ENCODE assay signal across 8 cellular contexts in genomic region chr10:73865459-73866442, GRCh38. TPM values are rescaled to one million over a fixed set of nuclear protein-coding genes. Genes with fewer than 3 reads are reported as not detected.
DNase-seq lines count a peak whose midpoint lies in the region; ATAC-seq, FAIRE-seq and TF ChIP-seq lines count a peak whose summit lies in the region.

No MANE protein-coding gene starts in this region.

- DNase-seq in GM12892 (ENCODE audit: insufficient read length) (peak; percentile 75), T follicular helper cell (ENCODE audit: low read depth) (peak; percentile 29), GM12878 (ENCODE audit: low read depth, low spot score) (no peak), pancreas (no peak), glomerular visceral epithelial cell (ENCODE audit: extremely low spot score) (no peak), type B pancreatic cell (ENCODE audit: extremely low spot score, unreplicated experiment) (no peak), NCI-H526 (lab: John Stamatoyannopoulos, UW) (no peak)

- POLR2A ChIA-PET in GM12878 (lab: Charles Lee): interaction anchor here (0.5 to 2.7 kb wide), 8 partner anchors 10 to 193 kb away, joined by 3 to 17 read pairs (median 4); partner anchors contain the start of gene CAMK2G

- H3K4me3 ChIP-seq in GM12878: peak overlapping the region; percentile 58; the same call in 1 of the 2 replicates
- no peak overlapping the region for H3K4me3 ChIP-seq in pancreas

- TF ChIP-seq CTCF in GM12878 (IDR thresholded peaks at IDR 0.05 in 2 of 3, conservative IDR thresholded peaks at IDR 0.05 in 1 of 3; ENCODE audit: control insufficient read depth in 2 of 3, extremely low read depth in 1 of 3, insufficient read depth in 1 of 3, low read depth in 3 of 3, low read length in 3 of 3) (peak in 1 of 3 experiments; percentile 14; a peak in 1 of 6 replicates), pancreas (IDR thresholded peaks at IDR 0.05) (no peak), type B pancreatic cell (conservative IDR thresholded peaks at IDR 0.05) (no peak)

- H3K36me3 ChIP-seq in GM12878 (ENCODE audit: control insufficient read depth in 2 of 2, insufficient read depth in 2 of 2, low read length in 1 of 2) (peaks cover 0 to 2% of the 10 kb centered on the region in 2 experiments; a peak in 3 of 4 replicates), pancreas (no peaks in the 10 kb centered on the region)

- H3K27ac Mint-ChIP-seq in type B pancreatic cell: no peak overlapping the region

- no peaks in the 10 kb centered on the region for H3K9me3 Mint-ChIP-seq in type B pancreatic cell

- ATAC-seq in HG02852 (IDR thresholded peaks at IDR 0.05; ENCODE audit: unreplicated experiment) (peak; percentile 73), GM12878 (peak; percentile 95), pancreas (peak in 3 of 4 donors; percentile 56 to 73 (median 59))

- peaks cover 5% of the 10 kb centered on the region for H3K36me3 Mint-ChIP-seq in type B pancreatic cell

- peak; percentile 96 for FAIRE-seq in GM12892 (lab: Jason Lieb, UNC)
- FAIRE-seq in GM12878 (lab: Jason Lieb, UNC): peak; percentile 75
- FAIRE-seq in pancreas (lab: Jason Lieb, UNC): no peak

- H3K27me3 Mint-ChIP-seq in type B pancreatic cell: no peaks in the 10 kb centered on the region

- H3K9me3 ChIP-seq in GM12878 (replicated peaks; ENCODE audit: control insufficient read depth, insufficient read depth, low read length): no peaks in the 10 kb centered on the region
- no peaks in the 10 kb centered on the region for H3K9me3 ChIP-seq in pancreas

- intact Hi-C loops in GM12878 (cut with micrococcal nuclease; ENCODE audit: unreplicated experiment) (no loop called here), pancreas (cut with DNase I) (no loop called here)

- in situ Hi-C loops in GM12878 (cut with MboI): no loop called here

- RAD21 ChIA-PET in GM12878 (lab: Charles Lee; ENCODE audit: unreplicated experiment): interaction anchor here (0.6 to 12.8 kb wide), 9 partner anchors 11 to 191 kb away, joined by 3 to 149 read pairs (median 3); partner anchors contain the start of gene CAMK2G

- H2AFZ ChIP-seq in GM12878 (ENCODE audit: control insufficient read depth, low read depth, low read length): peak overlapping the region; percentile 71

- H3K4me1 ChIP-seq in GM12878 (ENCODE audit: control insufficient read depth, insufficient read depth, low read length) (peaks cover 24% of the 10 kb centered on the region), pancreas (no peaks in the 10 kb centered on the region)

- CTCF ChIA-PET in GM12878 (lab: Yijun Ruan, JAX): interaction anchor here (0.8 to 6.3 kb wide), 7 partner anchors 14 to 75 kb away, joined by 3 to 58 read pairs (median 6); no protein-coding TSS in a partner anchor

- peak overlapping the region; percentile 95 for H3K4me2 ChIP-seq in GM12878 (ENCODE audit: control insufficient read depth, insufficient read depth)

- H3K4me1 Mint-ChIP-seq in type B pancreatic cell (ENCODE audit: unreplicated experiment): peaks cover 12% of the 10 kb centered on the region

- H3K27ac ChIP-seq in GM12878 (ENCODE audit: control insufficient read depth, insufficient read depth): peak overlapping the region; percentile 84
- peak overlapping the region in 2 of 4 donors; percentile 11 to 37 for H3K27ac ChIP-seq in pancreas

- 9% methylated on average over 8 of the region's 11 CpGs for WGBS in GM12878 (ENCODE audit: insufficient coverage, insufficient replicate concordance, low lambda C conversion rate, missing lambda C conversion rate)
- 78 to 90% methylated on average over 11 of the region's 11 CpGs for WGBS in pancreas, 2 donors

- BruUV-seq in GM12878 (replicated peaks; lab: Mats Ljungman, UMichigan): no TSS peak

- TF ChIP-seq POLR2A in GM12892 (IDR thresholded peaks at IDR 0.05; ENCODE audit: low read depth, low read length) (no peak; the same call in none of the 2 replicates), GM12878 (IDR thresholded peaks at IDR 0.05; ENCODE audit: low read depth, low read length) (no peak)

- peak overlapping the region; percentile 58 for H3K9ac ChIP-seq in GM12878 (ENCODE audit: control insufficient read depth, insufficient read depth, low read length)

- SMC1A ChIA-PET in GM12878 (lab: Charles Lee; ENCODE audit: uncharacterized antibody, unreplicated experiment): interaction anchor here (0.7 to 7.6 kb wide), 13 partner anchors 9 to 214 kb away, joined by 3 to 58 read pairs (median 3); no protein-coding TSS in a partner anchor

- H4K20me1 ChIP-seq in GM12878 (ENCODE audit: control insufficient read depth, insufficient read depth): no peaks in the 10 kb centered on the region

- H3K27me3 ChIP-seq in GM12878 (replicated peaks in 1 of 2; ENCODE audit: control insufficient read depth in 2 of 2, insufficient read depth in 2 of 2, low read length in 1 of 2) (no peaks in the 10 kb centered on the region), pancreas (no peaks in the 10 kb centered on the region)

- 0 out of 4 replicates have a peak, but pooled peaks of 1 of the 2 experiments have one; percentile 33 for TF ChIP-seq EP300 in GM12878 (IDR thresholded peaks at IDR 0.05; ENCODE audit: borderline replicate concordance in 1 of 2, control insufficient read depth in 1 of 2, low read depth in 2 of 2, low read length in 2 of 2)

- H3K79me2 ChIP-seq in GM12878 (ENCODE audit: control insufficient read depth, insufficient read depth, low read length): peaks cover 3% of the 10 kb centered on the region

- no peak for TF ChIP-seq RAD21 in GM12878 (IDR thresholded peaks at IDR 0.05; ENCODE audit: insufficient read depth, low read depth, low read length)

- H3K4me3 Mint-ChIP-seq in type B pancreatic cell: no peak overlapping the region

RNA-seq across cellular contexts. Expression of gene CAMK2G, which starts 8.6 kb away (rescaled TPM):
- polyA plus RNA-seq in GM12892 (2012; ENCODE audit: missing spikeins): 13.0 TPM
- total RNA-seq in GM12878 (2013; cell fraction: nucleolus; rRNA removed): 42.9 and 44.2 TPM in 2 replicates
- total RNA-seq in GM12878 (2014; rRNA removed) (15.9 and 18.0 TPM in 2 replicates), GM12878 (2014; rRNA removed; fragmentation: Illumina TruSeq; extraction: Trizol) (15.1 and 15.8 TPM in 2 replicates), GM12878 (2021) (18.9 and 20.9 TPM in 2 replicates), pancreas (10 to 100 TPM in 1 of 6 donors, 1 to 10 TPM in 5; 5.3 to 10.5 (median 7.6) TPM), type B pancreatic cell (ENCODE audit: low replicate concordance) (24.9 and 27.5 TPM in 2 replicates)
- 8.6 TPM for polyA plus RNA-seq in GM12878 (2011; ENCODE audit: low read depth)
- polyA plus RNA-seq in GM12878 (2011; rRNA removed) (14.3 and 19.7 TPM in 2 replicates), GM12878 (2014; fragmentation: Illumina TruSeq; extraction: Trizol) (21.1 and 22.9 TPM in 2 replicates), GM12878 (2014; fragmentation: Nextera tagmentation; extraction: Ambion mirVana) (1 to 10 TPM; 5.5 to 6.9 TPM), GM12878 (2014; rRNA removed) (23.4 and 24.3 TPM in 2 replicates), GM12878 (2016; fragmentation: Nextera tagmentation; extraction: Ambion mirVana) (10 to 100 TPM; 13.9 TPM), pancreas (10 to 100 TPM in 1 of 2 donors, 1 to 10 TPM in 1; 9.0 to 18.4 TPM)
- polyA plus RNA-seq in GM12878 (2011; cell fraction: cytosol; rRNA removed): 19.0 and 21.6 TPM in 2 replicates
- 39.5 and 45.1 TPM in 2 replicates for polyA plus RNA-seq in GM12878 (2011; cell fraction: nucleus; rRNA removed)
- polyA plus RNA-seq in GM12878 (2012): 10.3 and 10.8 TPM in 2 replicates
- polyA minus RNA-seq in GM12878 (2011; rRNA and poly(A)+ RNA removed): 17.9 and 21.1 TPM in 2 replicates
- 4.0 and 7.3 TPM in 2 replicates for polyA minus RNA-seq in GM12878 (2011; cell fraction: cytosol; rRNA and poly(A)+ RNA removed)
- 11.5 and 22.0 TPM in 2 replicates for polyA minus RNA-seq in GM12878 (2011; cell fraction: nucleus; rRNA and poly(A)+ RNA removed)

RNA-seq across cellular contexts. Expression of gene PLAU, which starts 45.2 kb away (rescaled TPM):
- 4.9 TPM for polyA plus RNA-seq in GM12892 (2012; ENCODE audit: missing spikeins)
- total RNA-seq in GM12878 (2013; cell fraction: nucleolus; rRNA removed): 11.2 and 14.9 TPM in 2 replicates
- 11.2 and 11.9 TPM in 2 replicates for total RNA-seq in GM12878 (2014; rRNA removed)
- total RNA-seq in GM12878 (2014; rRNA removed; fragmentation: Illumina TruSeq; extraction: Trizol): 9.3 and 16.0 TPM in 2 replicates
- total RNA-seq in GM12878 (2021): 15.2 and 17.1 TPM in 2 replicates
- polyA plus RNA-seq in GM12878 (2011; ENCODE audit: low read depth): 0.20 TPM
- 2.0 and 2.5 TPM in 2 replicates for polyA plus RNA-seq in GM12878 (2011; rRNA removed)
- 3.2 and 4.3 TPM in 2 replicates for polyA plus RNA-seq in GM12878 (2011; cell fraction: cytosol; rRNA removed)
- polyA plus RNA-seq in GM12878 (2011; cell fraction: nucleus; rRNA removed): 5.4 and 7.6 TPM in 2 replicates
- polyA plus RNA-seq in GM12878 (2012): 0.54 and 1.2 TPM in 2 replicates
- 10.4 and 12.8 TPM in 2 replicates for polyA plus RNA-seq in GM12878 (2014; fragmentation: Illumina TruSeq; extraction: Trizol)
- polyA plus RNA-seq in GM12878 (2014; fragmentation: Nextera tagmentation; extraction: Ambion mirVana): 1 to 10 TPM; 5.7 to 8.0 TPM
- polyA plus RNA-seq in GM12878 (2014; rRNA removed): 11.1 and 12.2 TPM in 2 replicates
- 10 to 100 TPM; 16.9 to 20.9 TPM for polyA plus RNA-seq in GM12878 (2016; fragmentation: Nextera tagmentation; extraction: Ambion mirVana)
- 2.0 and 2.3 TPM in 2 replicates for polyA minus RNA-seq in GM12878 (2011; rRNA and poly(A)+ RNA removed)
- 0.62 and 1.2 TPM in 2 replicates for polyA minus RNA-seq in GM12878 (2011; cell fraction: cytosol; rRNA and poly(A)+ RNA removed)
- 1.1 and 1.2 TPM in 2 replicates for polyA minus RNA-seq in GM12878 (2011; cell fraction: nucleus; rRNA and poly(A)+ RNA removed)
- 10 to 100 TPM in 2 of 6 donors, 1 to 10 TPM in 4; 1.5 to 16.3 (median 3.6) TPM for total RNA-seq in pancreas
- polyA plus RNA-seq in pancreas: 1 to 10 TPM; 3.0 to 6.4 TPM
- 3.5 and 5.5 TPM in 2 replicates for total RNA-seq in type B pancreatic cell (ENCODE audit: low replicate concordance)

RNA-seq across cellular contexts. Expression of gene NDST2, which starts 54.4 kb away (rescaled TPM):
- polyA plus RNA-seq in GM12892 (2012; ENCODE audit: missing spikeins): 11.6 TPM
- total RNA-seq in GM12878 (2013; cell fraction: nucleolus; rRNA removed): 57.1 and 85.9 TPM in 2 replicates
- total RNA-seq in GM12878 (2014; rRNA removed) (18.0 and 18.8 TPM in 2 replicates), GM12878 (2014; rRNA removed; fragmentation: Illumina TruSeq; extraction: Trizol) (8.9 and 10.1 TPM in 2 replicates), GM12878 (2021) (34.3 and 35.2 TPM in 2 replicates), pancreas (10 to 100 TPM in 3 of 6 donors, 1 to 10 TPM in 3; 7.8 to 20.5 (median 10.2) TPM), type B pancreatic cell (ENCODE audit: low replicate concordance) (27.1 and 33.5 TPM in 2 replicates)
- polyA plus RNA-seq in GM12878 (2011; ENCODE audit: low read depth): 19.1 TPM
- polyA plus RNA-seq in GM12878 (2011; rRNA removed) (23.8 and 31.1 TPM in 2 replicates), GM12878 (2014; fragmentation: Illumina TruSeq; extraction: Trizol) (16.6 and 22.6 TPM in 2 replicates), GM12878 (2014; fragmentation: Nextera tagmentation; extraction: Ambion mirVana) (1 to 10 TPM; 2.2 to 3.0 TPM), GM12878 (2014; rRNA removed) (31.3 and 34.7 TPM in 2 replicates), GM12878 (2016; fragmentation: Nextera tagmentation; extraction: Ambion mirVana) (10 to 100 TPM; 22.7 to 24.0 TPM), pancreas (10 to 100 TPM; 12.6 to 17.7 TPM)
- 24.8 and 31.5 TPM in 2 replicates for polyA plus RNA-seq in GM12878 (2011; cell fraction: cytosol; rRNA removed)
- 81.5 and 88.2 TPM in 2 replicates for polyA plus RNA-seq in GM12878 (2011; cell fraction: nucleus; rRNA removed)
- polyA plus RNA-seq in GM12878 (2012): 19.5 and 19.8 TPM in 2 replicates
- 26.0 and 29.3 TPM in 2 replicates for polyA minus RNA-seq in GM12878 (2011; rRNA and poly(A)+ RNA removed)
- polyA minus RNA-seq in GM12878 (2011; cell fraction: cytosol; rRNA and poly(A)+ RNA removed): 11.8 and 16.4 TPM in 2 replicates
- 36.6 and 66.7 TPM in 2 replicates for polyA minus RNA-seq in GM12878 (2011; cell fraction: nucleus; rRNA and poly(A)+ RNA removed)

Comparison
In these comparisons a context has a peak if more than half of its experiments do, and no peak if none do; other contexts are left out.
1. DNase-seq: peak in GM12892 (single experiment) and T follicular helper cell (single experiment); none in GM12878 (single experiment), pancreas (0 of 6), glomerular visceral epithelial cell (single experiment), type B pancreatic cell (single experiment) and NCI-H526 (0 of 2).
2. Peak in every context shown above with its lines, with median percentiles within 50 percentile points of each other: ATAC-seq.